In the genomic region with DNA sequence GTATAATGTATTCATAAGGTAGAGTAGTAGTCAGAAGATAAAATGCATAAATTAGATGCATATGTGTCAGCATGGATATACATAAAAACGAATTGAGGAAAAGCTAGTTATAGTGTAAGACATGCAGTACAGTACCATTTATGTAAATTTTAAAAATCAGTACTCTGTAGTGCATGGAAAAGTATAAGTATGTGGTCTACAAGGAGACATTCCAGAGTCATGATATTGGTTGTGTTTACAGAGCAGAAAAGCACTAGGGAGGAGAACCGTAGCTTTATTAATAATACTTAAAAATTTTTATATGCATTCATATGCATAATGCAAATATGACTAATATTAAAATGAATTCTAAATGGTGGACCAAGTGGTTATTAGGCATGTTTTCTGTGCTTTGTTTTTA, we compare ENCODE assay signal across 23 cellular contexts.
"Had no signal": no experiment of that assay in that cellular context is flagged by ENCODE, and none has a peak within 500 bp of the region (broad histone marks: within the 10 kb centered on the region; RNA-seq: fewer than 3 reads in every experiment).

No MANE protein-coding gene starts in this region.

- H3K27ac ChIP-seq: epithelial cell of prostate, esophagus muscularis mucosa, gastroesophageal sphincter, neural progenitor cell, pancreas, suprapubic skin, thyroid gland, uterus had no signal

- H3K27me3 ChIP-seq: esophagus muscularis mucosa, gastroesophageal sphincter, neural progenitor cell, pancreas, suprapubic skin, thyroid gland, uterus had no signal

- H3K4me3 ChIP-seq: esophagus muscularis mucosa, gastroesophageal sphincter, mucosa of descending colon, neural progenitor cell, pancreas, suprapubic skin, thyroid gland, uterus had no signal

- ATAC-seq: effector memory CD8-positive, alpha-beta T cell; gastroesophageal sphincter; left colon; mucosa of descending colon; naive thymus-derived CD8-positive, alpha-beta T cell; pancreas; right cardiac atrium; stimulated activated effector memory CD8-positive, alpha-beta T cell treated with anti-CD3 and anti-CD28 coated beads, Interleukin-12 subunit alpha, Interleukin-12 subunit beta, amount 100 ng/mL, for 72 hours; stimulated activated naive CD8-positive, alpha-beta T cell treated with anti-CD3 and anti-CD28 coated beads, Interleukin-15, Interleukin-2, amounts not matched to agents 100 U/mL and 50 U/mL, for 24 hours had no signal

- H3K4me2 ChIP-seq: neural progenitor cell had no signal

- H3K4me1 ChIP-seq: pancreas, suprapubic skin, uterus had no signal

- H2AFZ ChIP-seq: neural progenitor cell had no signal

- DNase-seq: effector memory CD8-positive, alpha-beta T cell; foreskin fibroblast; glutamatergic neuron; immature natural killer cell; left colon; mammary epithelial cell; mucosa of descending colon; naive thymus-derived CD8-positive, alpha-beta T cell; occipital lobe; pancreas; right cardiac atrium; small intestine; stimulated activated CD4-positive, alpha-beta T cell treated with anti-CD3 and anti-CD28 coated beads, Interleukin-4, amount 100 ng/mL, for 1 hour; stimulated activated CD8-positive, alpha-beta memory T cell treated with anti-CD3 and anti-CD28 coated beads, Interleukin-4, amount 100 ng/mL, for 48 hours; stimulated activated naive CD8-positive, alpha-beta T cell treated with anti-CD3 and anti-CD28 coated beads, Interleukin-15, Interleukin-2, amounts not matched to agents 100 U/mL and 50 U/mL, for 24 hours; thyroid gland; uterus had no signal

- H3K36me3 ChIP-seq: esophagus muscularis mucosa, gastroesophageal sphincter, neural progenitor cell, pancreas, suprapubic skin, thyroid gland, uterus had no signal

- H3K9me3 ChIP-seq: esophagus muscularis mucosa, gastroesophageal sphincter, mucosa of descending colon, pancreas, suprapubic skin, thyroid gland, uterus had no signal

- H3K9ac ChIP-seq: neural progenitor cell had no signal
